Comparison of ENCODE assay signal across 8 cellular contexts in the genomic region with DNA sequence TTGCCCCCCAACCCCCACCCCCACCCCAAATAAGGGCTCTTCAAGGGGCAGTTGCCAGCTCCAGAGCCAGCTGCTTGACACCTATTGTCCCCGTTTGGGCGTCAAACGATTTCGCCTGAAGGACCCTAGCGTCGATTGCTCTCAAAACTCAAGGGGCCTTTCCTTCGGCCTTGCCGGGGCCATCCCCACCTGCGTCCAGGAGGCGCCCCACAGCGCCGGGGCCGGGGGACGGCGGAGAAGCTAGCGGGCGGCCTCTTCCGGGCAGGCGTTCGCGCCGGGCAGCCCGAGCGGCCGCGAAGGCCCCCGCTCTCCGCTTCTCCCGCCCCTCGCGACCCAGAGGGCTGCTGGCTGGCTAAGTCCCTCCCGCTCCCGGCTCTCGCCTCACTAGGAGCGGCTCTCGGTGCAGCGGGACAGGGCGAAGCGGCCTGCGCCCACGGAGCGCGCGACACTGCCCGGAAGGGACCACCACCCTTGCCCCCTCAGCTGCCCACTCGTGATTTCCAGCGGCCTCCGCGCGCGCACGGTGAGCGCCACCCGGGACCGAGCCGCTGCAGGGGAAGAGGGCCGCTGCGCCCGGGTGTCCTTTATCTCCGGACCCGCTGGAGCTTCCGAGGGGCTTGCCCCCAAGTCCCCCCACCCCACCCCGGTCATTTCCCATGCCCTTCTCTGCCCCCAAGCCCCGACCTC. TPM values are rescaled to one million over a fixed set of nuclear protein-coding genes. Genes with fewer than 3 reads are reported as not detected.
DNase-seq lines count a peak whose midpoint lies in the region; ATAC-seq and TF ChIP-seq lines count a peak whose summit lies in the region.

A gene with protein sequence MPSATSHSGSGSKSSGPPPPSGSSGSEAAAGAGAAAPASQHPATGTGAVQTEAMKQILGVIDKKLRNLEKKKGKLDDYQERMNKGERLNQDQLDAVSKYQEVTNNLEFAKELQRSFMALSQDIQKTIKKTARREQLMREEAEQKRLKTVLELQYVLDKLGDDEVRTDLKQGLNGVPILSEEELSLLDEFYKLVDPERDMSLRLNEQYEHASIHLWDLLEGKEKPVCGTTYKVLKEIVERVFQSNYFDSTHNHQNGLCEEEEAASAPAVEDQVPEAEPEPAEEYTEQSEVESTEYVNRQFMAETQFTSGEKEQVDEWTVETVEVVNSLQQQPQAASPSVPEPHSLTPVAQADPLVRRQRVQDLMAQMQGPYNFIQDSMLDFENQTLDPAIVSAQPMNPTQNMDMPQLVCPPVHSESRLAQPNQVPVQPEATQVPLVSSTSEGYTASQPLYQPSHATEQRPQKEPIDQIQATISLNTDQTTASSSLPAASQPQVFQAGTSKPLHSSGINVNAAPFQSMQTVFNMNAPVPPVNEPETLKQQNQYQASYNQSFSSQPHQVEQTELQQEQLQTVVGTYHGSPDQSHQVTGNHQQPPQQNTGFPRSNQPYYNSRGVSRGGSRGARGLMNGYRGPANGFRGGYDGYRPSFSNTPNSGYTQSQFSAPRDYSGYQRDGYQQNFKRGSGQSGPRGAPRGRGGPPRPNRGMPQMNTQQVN (plus strand): TSS at position 383 of the 687 bp plus-strand sequence. CDS start 690 bp downstream, outside the sequence.

- WGBS in lower leg skin, 2 donors: 0% methylated on average over 14 to 18 of the region's 64 CpGs

- peaks cover 16% of the 10 kb centered on the region for H3K36me3 Mint-ChIP-seq in activated CD4-positive, alpha-beta memory T cell treated with anti-CD3 and anti-CD28 coated beads for 36 hours

- no peak for TF ChIP-seq CTCF in lower leg skin (IDR thresholded peaks at IDR 0.05)

- no peaks in the 10 kb centered on the region for H3K27me3 Mint-ChIP-seq in activated CD4-positive, alpha-beta memory T cell treated with anti-CD3 and anti-CD28 coated beads for 36 hours

- peaks cover 18% of the 10 kb centered on the region for H3K4me1 Mint-ChIP-seq in activated CD4-positive, alpha-beta memory T cell treated with anti-CD3 and anti-CD28 coated beads for 36 hours (ENCODE audit: low read depth)

- H3K4me1 ChIP-seq in duodenal mucosa (ENCODE audit: control insufficient read depth in 1 of 2, insufficient read depth in 2 of 2, low read length in 2 of 2): peaks cover 17 to 27% of the 10 kb centered on the region in 2 donors

- peak within 1 kb of the TSS; percentile 86 to 98 for H3K9ac ChIP-seq in duodenal mucosa (ENCODE audit: low read depth in 1 of 2, low read length in 2 of 2)

- CTCF ChIA-PET in activated CD4-positive, alpha-beta memory T cell treated with anti-CD3 and anti-CD28 coated beads for 36 hours (lab: Charles Lee): interaction anchor here (1.0 to 2.0 kb wide), 4 partner anchors 54 to 307 kb away, joined by 3 to 9 read pairs (median 4); a partner anchor contains a TSS

- peak within 1 kb of the TSS; percentile 89 to 95 for H3K4me3 ChIP-seq in duodenal mucosa (ENCODE audit: low read depth in 1 of 2, low read length in 2 of 2)
- H3K4me3 ChIP-seq in lower leg skin (ENCODE audit: low read depth, poor library complexity, severe bottlenecking): peak within 1 kb of the TSS; percentile 99

- no peaks in the 10 kb centered on the region for H3K9me3 Mint-ChIP-seq in activated CD4-positive, alpha-beta memory T cell treated with anti-CD3 and anti-CD28 coated beads for 36 hours

- ATAC-seq in GM19438 (IDR thresholded peaks at IDR 0.05; ENCODE audit: low read depth, unreplicated experiment) (peak; percentile 57), HG03575 (IDR thresholded peaks at IDR 0.05; ENCODE audit: extremely low read depth, insufficient number of reproducible peaks, low FRiP score, unreplicated experiment) (peak; percentile 31)

- POLR2A ChIA-PET in activated CD4-positive, alpha-beta memory T cell treated with anti-CD3 and anti-CD28 coated beads for 36 hours (lab: Charles Lee): interaction anchor here (0.6 to 1.8 kb wide), 4 partner anchors 8 to 64 kb away, joined by 4 to 11 read pairs (median 6); a partner anchor contains a TSS

- peaks cover 0 to 4% of the 10 kb centered on the region in 2 donors for H3K36me3 ChIP-seq in duodenal mucosa (ENCODE audit: control insufficient read depth in 1 of 2, insufficient read depth in 2 of 2, low read length in 2 of 2)

- H3K9me3 ChIP-seq in duodenal mucosa (ENCODE audit: control insufficient read depth in 1 of 2, low read length in 2 of 2): no peaks in the 10 kb centered on the region

- H3K27me3 ChIP-seq in duodenal mucosa (ENCODE audit: control insufficient read depth in 1 of 2, insufficient read depth in 2 of 2, low read length in 2 of 2): no peaks in the 10 kb centered on the region

- TF ChIP-seq POLR2A in lower leg skin (IDR thresholded peaks at IDR 0.05): no peak

- H3K4me3 Mint-ChIP-seq in activated CD4-positive, alpha-beta memory T cell treated with anti-CD3 and anti-CD28 coated beads for 36 hours: peak within 1 kb of the TSS; percentile 92

- intact Hi-C loops in activated CD4-positive, alpha-beta memory T cell treated with anti-CD3 and anti-CD28 coated beads for 36 hours (cut with micrococcal nuclease): loop anchor here (1.0 to 5.0 kb wide), 8 partner anchors 54 to 865 kb away; a partner anchor contains a TSS
- intact Hi-C loops in lower leg skin (cut with DNase I; ENCODE audit: low total_unique reads): no loop called here

- DNase-seq in C1 segment of cervical spinal cord (lab: John Stamatoyannopoulos, UW) (peak; percentile 39 to 93 (median 88)), NCI-H82 treated with DMSO at 0.1 percent for 48 hours (lab: John Stamatoyannopoulos, UW; ENCODE audit: unreplicated experiment) (peak; percentile 84), lower leg skin (ENCODE audit: low spot score in 2 of 2) (peak; percentile 78 to 95)
- DNase-seq in activated CD4-positive, alpha-beta memory T cell treated with anti-CD3 and anti-CD28 coated beads for 36 hours: peak; percentile 88
- DNase-seq in stimulated activated CD4-positive, alpha-beta T cell treated with anti-CD3 and anti-CD28 coated beads, Interleukin-4, amount 100 ng/mL, for 4 hours: peak; percentile 79

- H3K27ac ChIP-seq in duodenal mucosa (ENCODE audit: low read depth, low read length): peak within 1 kb of the TSS; percentile 99

- peak within 1 kb of the TSS; percentile 96 for H3K27ac Mint-ChIP-seq in activated CD4-positive, alpha-beta memory T cell treated with anti-CD3 and anti-CD28 coated beads for 36 hours

RNA-seq across cellular contexts. Expression of the gene that starts here (rescaled TPM):
- 100 to 1,000 TPM; 261 to 264 TPM for total RNA-seq in activated CD4-positive, alpha-beta memory T cell treated with anti-CD3 and anti-CD28 coated beads for 36 hours
- 100 to 1,000 TPM in 2 of 4 donors, 10 to 100 TPM in 2; 89.6 to 126 (median 103) TPM for total RNA-seq in lower leg skin

Comparison
In these comparisons a context has a peak if more than half of its experiments do, and no peak if none do; other contexts are left out.
1. Peak in every context shown above with its lines: DNase-seq, ATAC-seq, H3K4me3 ChIP-seq and H3K27ac ChIP-seq.